Comparison of ENCODE assay signal across 9 cellular contexts in the genomic region with DNA sequence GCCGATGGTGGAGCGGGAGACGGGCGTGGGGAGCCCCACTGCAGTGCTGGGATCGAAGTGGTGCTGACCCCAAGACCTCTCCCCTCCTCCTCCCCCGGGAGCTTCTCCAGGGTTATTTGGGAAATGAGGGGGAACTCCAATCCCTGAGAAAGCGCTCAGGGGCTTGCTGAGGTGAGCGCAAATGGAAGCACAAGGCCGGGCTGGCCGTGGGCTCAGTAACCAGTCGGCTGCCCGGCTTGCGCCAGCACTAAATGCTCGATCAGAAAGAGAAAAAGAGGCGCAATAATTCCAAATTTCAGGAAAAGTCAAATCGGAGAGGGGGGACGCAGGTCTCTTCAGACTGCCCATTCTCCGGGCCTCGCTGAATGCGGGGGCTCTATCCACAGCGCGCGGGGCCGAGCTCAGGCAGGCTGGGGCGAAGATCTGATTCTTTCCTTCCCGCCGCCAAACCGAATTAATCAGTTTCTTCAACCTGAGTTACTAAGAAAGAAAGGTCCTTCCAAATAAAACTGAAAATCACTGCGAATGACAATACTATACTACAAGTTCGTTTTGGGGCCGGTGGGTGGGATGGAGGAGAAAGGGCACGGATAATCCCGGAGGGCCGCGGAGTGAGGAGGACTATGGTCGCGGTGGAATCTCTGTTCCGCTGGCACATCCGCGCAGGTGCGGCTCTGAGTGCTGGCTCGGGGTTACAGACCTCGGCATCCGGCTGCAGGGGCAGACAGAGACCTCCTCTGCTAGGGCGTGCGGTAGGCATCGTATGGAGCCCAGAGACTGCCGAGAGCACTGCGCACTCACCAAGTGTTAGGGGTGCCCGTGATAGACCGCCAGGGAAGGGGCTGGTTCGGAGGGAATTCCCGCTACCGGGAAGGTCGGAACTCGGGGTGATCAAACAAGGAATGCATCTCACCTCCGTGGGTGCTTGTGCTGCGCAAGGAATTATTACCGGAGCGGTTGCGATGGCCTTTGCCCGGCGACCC. TPM values are rescaled to one million over a fixed set of nuclear protein-coding genes. Genes with fewer than 3 reads are reported as not detected.
DNase-seq lines count a peak whose midpoint lies in the region; ATAC-seq and TF ChIP-seq lines count a peak whose summit lies in the region.
"Had no signal": no experiment of that assay in that cellular context is flagged by ENCODE, and none has a peak within 500 bp of the region (broad histone marks: within the 10 kb centered on the region; RNA-seq: fewer than 3 reads in every experiment).

No MANE protein-coding gene starts in this region.

- H3K27me3 Mint-ChIP-seq in CD14-positive monocyte (ENCODE audit: low read depth in 3 of 3) = peaks cover 61 to 85% (median 76%) of the 10 kb centered on the region in 3 donors
- H3K27me3 Mint-ChIP-seq in activated naive CD4-positive, alpha-beta T cell treated with anti-CD3 and anti-CD28 coated beads, Interleukin-2, amount 50 U/mL, for 24 hours = peaks cover 49% of the 10 kb centered on the region
- peaks cover 51 to 68% of the 10 kb centered on the region in 2 donors for H3K27me3 Mint-ChIP-seq in natural killer cell (ENCODE audit: low read depth in 2 of 2)

- H3K36me3 Mint-ChIP-seq in CD14-positive monocyte (peaks cover 17 to 31% of the 10 kb centered on the region in 2 donors), natural killer cell (no peaks in the 10 kb centered on the region)
- H3K36me3 Mint-ChIP-seq in activated naive CD4-positive, alpha-beta T cell treated with anti-CD3 and anti-CD28 coated beads, Interleukin-2, amount 50 U/mL, for 24 hours = peaks cover 7% of the 10 kb centered on the region

- no peaks in the 10 kb centered on the region for H3K27me3 ChIP-seq in WERI-Rb-1 (ENCODE audit: insufficient read depth, low read depth, severe bottlenecking)

- no peaks in the 10 kb centered on the region for H3K9me3 ChIP-seq in WERI-Rb-1 (ENCODE audit: severe bottlenecking)
- H3K9me3 ChIP-seq: Peyer's patch had no signal

- H3K9me3 Mint-ChIP-seq in CD14-positive monocyte = peaks cover 0 to 30% (median 25%) of the 10 kb centered on the region in 7 donors
- no peaks in the 10 kb centered on the region for H3K9me3 Mint-ChIP-seq in activated naive CD4-positive, alpha-beta T cell treated with anti-CD3 and anti-CD28 coated beads, Interleukin-2, amount 50 U/mL, for 24 hours
- no peaks in the 10 kb centered on the region for H3K9me3 Mint-ChIP-seq in natural killer cell

- H3K4me3 ChIP-seq in WERI-Rb-1 (ENCODE audit: low read depth, low read length) = peak overlapping the region; percentile 10
- H3K4me3 ChIP-seq: Peyer's patch had no signal

- no peak for ATAC-seq in natural killer cell
- ATAC-seq in HG03039 (IDR thresholded peaks at IDR 0.05; ENCODE audit: unreplicated experiment) = no peak
- no peak for ATAC-seq in HG03571 (IDR thresholded peaks at IDR 0.05; ENCODE audit: unreplicated experiment)

- H3K4me3 Mint-ChIP-seq in CD14-positive monocyte (peak overlapping the region; percentile 73 to 94), natural killer cell (peak overlapping the region; percentile 21)
- H3K4me3 Mint-ChIP-seq in activated naive CD4-positive, alpha-beta T cell treated with anti-CD3 and anti-CD28 coated beads, Interleukin-2, amount 50 U/mL, for 24 hours = peak overlapping the region; percentile 74

- no peak for DNase-seq in CD14-positive monocyte (ENCODE audit: low spot score)
- DNase-seq in WERI-Rb-1 = no peak
- DNase-seq in natural killer cell = no peak
- no peak for DNase-seq in T1000 (lab: John Stamatoyannopoulos, UW)
- no peak for DNase-seq in NCI-H345 (lab: John Stamatoyannopoulos, UW)
- DNase-seq: Peyer's patch had no signal

- H3K36me3 ChIP-seq in WERI-Rb-1 = no peaks in the 10 kb centered on the region
- H3K36me3 ChIP-seq: Peyer's patch had no signal

- H3K27ac ChIP-seq in WERI-Rb-1 = no peak overlapping the region
- H3K27ac ChIP-seq: Peyer's patch had no signal

- H3K27ac Mint-ChIP-seq in CD14-positive monocyte = peak overlapping the region in 3 of 7 donors; percentile 33 to 81 (median 54)
- no peak overlapping the region for H3K27ac Mint-ChIP-seq in activated naive CD4-positive, alpha-beta T cell treated with anti-CD3 and anti-CD28 coated beads, Interleukin-2, amount 50 U/mL, for 24 hours
- no peak overlapping the region for H3K27ac Mint-ChIP-seq in natural killer cell

- no peak for TF ChIP-seq CTCF in CD14-positive monocyte (IDR thresholded peaks at IDR 0.05)
- no peak for TF ChIP-seq CTCF in WERI-Rb-1 (IDR thresholded peaks at IDR 0.05; ENCODE audit: low read depth, low read length)
- no peak for TF ChIP-seq CTCF in natural killer cell (IDR thresholded peaks at IDR 0.05)

- intact Hi-C loops in CD14-positive monocyte (cut with micrococcal nuclease) (no loop called here), natural killer cell (cut with micrococcal nuclease) (no loop called here)

- H3K4me1 Mint-ChIP-seq in CD14-positive monocyte (peaks cover 67% of the 10 kb centered on the region), natural killer cell (peaks cover 37 to 51% of the 10 kb centered on the region in 2 donors)
- H3K4me1 Mint-ChIP-seq in activated naive CD4-positive, alpha-beta T cell treated with anti-CD3 and anti-CD28 coated beads, Interleukin-2, amount 50 U/mL, for 24 hours = peaks cover 34% of the 10 kb centered on the region

RNA-seq across cellular contexts. Expression of a gene that starts 4.2 kb away (rescaled TPM):
- under 1 TPM in 1 of 2 donors, not detected in 1; 0.20 TPM for polyA plus RNA-seq in CD14-positive monocyte
- total RNA-seq in natural killer cell = 1 to 10 TPM in 1 of 3 donors, under 1 TPM in 1, not detected in 1; 0.35 to 1.1 TPM
- total RNA-seq: Peyer's patch had no signal

RNA-seq across cellular contexts. Expression of a gene that starts 30.2 kb away (rescaled TPM):
- polyA plus RNA-seq in CD14-positive monocyte = not detected
- total RNA-seq in natural killer cell = not detected
- total RNA-seq: Peyer's patch had no signal

Comparison
In these comparisons a context has a peak if more than half of its experiments do, and no peak if none do; other contexts are left out.
1. H3K4me3 Mint-ChIP-seq: peak in every context shown above with its lines; median percentile 84 in CD14-positive monocyte; 74 in activated naive CD4-positive, alpha-beta T cell treated with anti-CD3 and anti-CD28 coated beads, Interleukin-2, amount 50 U/mL, for 24 hours; 21 in natural killer cell.